1 cellular context compared by ENCODE assay signal in the genomic region with DNA sequence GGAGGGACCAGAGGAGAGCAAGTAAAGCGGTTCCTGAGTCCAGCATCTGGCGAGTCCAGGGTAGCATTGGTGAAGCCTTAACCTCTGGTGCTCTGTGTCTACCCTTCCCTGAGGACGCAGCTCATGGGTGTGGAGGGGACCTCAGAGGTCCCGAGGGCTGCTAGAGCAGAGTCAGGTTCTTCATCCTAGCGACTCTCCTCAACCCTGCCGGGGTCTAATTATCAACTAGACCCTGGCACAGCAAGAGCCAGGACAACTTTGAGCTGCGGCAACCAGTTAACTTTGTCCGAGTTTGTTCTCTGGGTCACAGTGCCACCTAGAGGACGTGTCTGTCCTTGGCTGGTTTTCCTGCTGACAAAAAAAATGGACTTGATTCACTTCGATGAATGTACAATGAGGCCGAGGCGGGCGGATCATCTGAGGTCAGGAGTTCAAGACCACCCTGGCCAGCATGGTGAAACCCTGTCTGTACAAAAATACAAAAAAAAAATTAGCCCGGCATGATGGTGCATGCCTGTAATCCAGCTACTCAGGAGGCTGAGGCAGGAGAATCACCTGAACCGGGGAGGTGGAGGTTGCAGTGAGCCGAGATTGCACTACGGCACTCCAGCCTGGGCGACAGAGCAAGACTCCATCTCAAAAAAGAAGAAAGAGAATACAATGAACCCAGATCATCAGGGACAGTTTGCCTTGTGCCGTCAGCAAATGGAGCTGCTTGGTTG.
TF ChIP-seq lines count a peak whose summit lies in the region.

No MANE protein-coding gene starts in this region.

TF ChIP-seq in HepG2, 621 proteins besides CTCF, POLR2A, EP300 and RAD21 (continues in another document):
- TF ChIP-seq GATAD1 (CRISPR knock-in tag; IDR thresholded peaks at IDR 0.05) (peak; percentile 45; the same call in 1 of the 2 replicates), SAP130 (CRISPR knock-in tag; IDR thresholded peaks at IDR 0.05; ENCODE audit: low read depth) (peak; percentile 43; the same call in 1 of the 2 replicates), MIXL1 (CRISPR knock-in tag; IDR thresholded peaks at IDR 0.05) (0 out of 2 replicates have a peak, but pooled peaks have one; percentile 28), STAT5B (CRISPR knock-in tag; IDR thresholded peaks at IDR 0.05) (no peak), GABPB1 (CRISPR knock-in tag; IDR thresholded peaks at IDR 0.05) (peak; percentile 19; the same call in 1 of the 2 replicates), STAG1 (CRISPR knock-in tag; IDR thresholded peaks at IDR 0.05) (peak; percentile 88), KDM2A (CRISPR knock-in tag; IDR thresholded peaks at IDR 0.05; ENCODE audit: borderline replicate concordance, low read depth) (0 out of 2 replicates have a peak, but pooled peaks have one; percentile 22), ZBTB7B (CRISPR knock-in tag; IDR thresholded peaks at IDR 0.05) (0 out of 2 replicates have a peak, but pooled peaks have one; percentile 31), MBD4 (IDR thresholded peaks at IDR 0.05; ENCODE audit: borderline replicate concordance, low read length) (no peak), HDAC6 (IDR thresholded peaks at IDR 0.05; ENCODE audit: low read depth, low read length) (no peak), ZNF781 (CRISPR knock-in tag; IDR thresholded peaks at IDR 0.05; ENCODE audit: borderline replicate concordance, not compliant biosample characterization) (peak; percentile 39), MEF2D (CRISPR knock-in tag; IDR thresholded peaks at IDR 0.05) (0 out of 2 replicates have a peak, but pooled peaks have one; percentile 41), REPIN1 (CRISPR knock-in tag; IDR thresholded peaks at IDR 0.05; ENCODE audit: borderline replicate concordance, low read depth) (peak; percentile 37; the same call in 1 of the 2 replicates), NFIB (CRISPR knock-in tag; IDR thresholded peaks at IDR 0.05; ENCODE audit: borderline replicate concordance) (no peak), SMC3 (IDR thresholded peaks at IDR 0.05; ENCODE audit: low read length) (peak; percentile 68), XRCC5 (optimal IDR thresholded peaks at IDR 0.05; ENCODE audit: low read length) (peak; percentile 28), KLF13 (CRISPR knock-in tag; IDR thresholded peaks at IDR 0.05) (no peak), TOPORS (CRISPR knock-in tag; IDR thresholded peaks at IDR 0.05) (no peak), ZNF619 (CRISPR knock-in tag; IDR thresholded peaks at IDR 0.05) (no peak), AGO1 (IDR thresholded peaks at IDR 0.05; ENCODE audit: low read depth, low read length, poor library complexity, severe bottlenecking) (no peak), MBNL3 (CRISPR knock-in tag; conservative IDR thresholded peaks at IDR 0.05) (no peak), BORCS8-MEF2B (CRISPR knock-in tag; IDR thresholded peaks at IDR 0.05) (0 out of 2 replicates have a peak, but pooled peaks have one; percentile 51), PPARG (CRISPR knock-in tag; conservative IDR thresholded peaks at IDR 0.05) (peak; percentile 55; the same call in 1 of the 2 replicates), ZNF614 (CRISPR knock-in tag; IDR thresholded peaks at IDR 0.05; ENCODE audit: borderline replicate concordance) (peak; percentile 28; the same call in 1 of the 2 replicates), ATAD3A (CRISPR knock-in tag; IDR thresholded peaks at IDR 0.05) (no peak), ZNF839 (CRISPR knock-in tag; IDR thresholded peaks at IDR 0.05; ENCODE audit: borderline replicate concordance) (no peak)
- TF ChIP-seq, protein P1, sequence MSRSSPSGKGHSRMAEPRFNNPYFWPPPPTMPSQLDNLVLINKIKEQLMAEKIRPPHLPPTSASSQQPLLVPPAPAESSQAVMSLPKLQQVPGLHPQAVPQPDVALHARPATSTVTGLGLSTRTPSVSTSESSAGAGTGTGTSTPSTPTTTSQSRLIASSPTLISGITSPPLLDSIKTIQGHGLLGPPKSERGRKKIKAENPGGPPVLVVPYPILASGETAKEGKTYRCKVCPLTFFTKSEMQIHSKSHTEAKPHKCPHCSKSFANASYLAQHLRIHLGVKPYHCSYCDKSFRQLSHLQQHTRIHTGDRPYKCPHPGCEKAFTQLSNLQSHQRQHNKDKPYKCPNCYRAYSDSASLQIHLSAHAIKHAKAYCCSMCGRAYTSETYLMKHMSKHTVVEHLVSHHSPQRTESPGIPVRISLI (CRISPR knock-in tag; IDR thresholded peaks at IDR 0.05; ENCODE audit: borderline replicate concordance), result peak; percentile 78; the same call in 1 of the 2 replicates
- TF ChIP-seq, protein P2, sequence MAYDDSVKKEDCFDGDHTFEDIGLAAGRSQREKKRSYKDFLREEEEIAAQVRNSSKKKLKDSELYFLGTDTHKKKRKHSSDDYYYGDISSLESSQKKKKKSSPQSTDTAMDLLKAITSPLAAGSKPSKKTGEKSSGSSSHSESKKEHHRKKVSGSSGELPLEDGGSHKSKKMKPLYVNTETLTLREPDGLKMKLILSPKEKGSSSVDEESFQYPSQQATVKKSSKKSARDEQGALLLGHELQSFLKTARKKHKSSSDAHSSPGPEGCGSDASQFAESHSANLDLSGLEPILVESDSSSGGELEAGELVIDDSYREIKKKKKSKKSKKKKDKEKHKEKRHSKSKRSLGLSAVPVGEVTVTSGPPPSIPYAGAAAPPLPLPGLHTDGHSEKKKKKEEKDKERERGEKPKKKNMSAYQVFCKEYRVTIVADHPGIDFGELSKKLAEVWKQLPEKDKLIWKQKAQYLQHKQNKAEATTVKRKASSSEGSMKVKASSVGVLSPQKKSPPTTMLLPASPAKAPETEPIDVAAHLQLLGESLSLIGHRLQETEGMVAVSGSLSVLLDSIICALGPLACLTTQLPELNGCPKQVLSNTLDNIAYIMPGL (CRISPR knock-in tag; IDR thresholded peaks at IDR 0.05; ENCODE audit: borderline replicate concordance in 1 of 2, low read depth in 1 of 2), result peak in 1 of 2 experiments; percentile 37; a peak in 1 of 4 replicates
- TF ChIP-seq, protein P3, sequence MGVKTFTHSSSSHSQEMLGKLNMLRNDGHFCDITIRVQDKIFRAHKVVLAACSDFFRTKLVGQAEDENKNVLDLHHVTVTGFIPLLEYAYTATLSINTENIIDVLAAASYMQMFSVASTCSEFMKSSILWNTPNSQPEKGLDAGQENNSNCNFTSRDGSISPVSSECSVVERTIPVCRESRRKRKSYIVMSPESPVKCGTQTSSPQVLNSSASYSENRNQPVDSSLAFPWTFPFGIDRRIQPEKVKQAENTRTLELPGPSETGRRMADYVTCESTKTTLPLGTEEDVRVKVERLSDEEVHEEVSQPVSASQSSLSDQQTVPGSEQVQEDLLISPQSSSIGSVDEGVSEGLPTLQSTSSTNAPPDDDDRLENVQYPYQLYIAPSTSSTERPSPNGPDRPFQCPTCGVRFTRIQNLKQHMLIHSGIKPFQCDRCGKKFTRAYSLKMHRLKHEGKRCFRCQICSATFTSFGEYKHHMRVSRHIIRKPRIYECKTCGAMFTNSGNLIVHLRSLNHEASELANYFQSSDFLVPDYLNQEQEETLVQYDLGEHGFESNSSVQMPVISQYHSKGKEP (CRISPR knock-in tag; IDR thresholded peaks at IDR 0.05), result 0 out of 2 replicates have a peak, but pooled peaks have one; percentile 19
- TF ChIP-seq, protein P4, sequence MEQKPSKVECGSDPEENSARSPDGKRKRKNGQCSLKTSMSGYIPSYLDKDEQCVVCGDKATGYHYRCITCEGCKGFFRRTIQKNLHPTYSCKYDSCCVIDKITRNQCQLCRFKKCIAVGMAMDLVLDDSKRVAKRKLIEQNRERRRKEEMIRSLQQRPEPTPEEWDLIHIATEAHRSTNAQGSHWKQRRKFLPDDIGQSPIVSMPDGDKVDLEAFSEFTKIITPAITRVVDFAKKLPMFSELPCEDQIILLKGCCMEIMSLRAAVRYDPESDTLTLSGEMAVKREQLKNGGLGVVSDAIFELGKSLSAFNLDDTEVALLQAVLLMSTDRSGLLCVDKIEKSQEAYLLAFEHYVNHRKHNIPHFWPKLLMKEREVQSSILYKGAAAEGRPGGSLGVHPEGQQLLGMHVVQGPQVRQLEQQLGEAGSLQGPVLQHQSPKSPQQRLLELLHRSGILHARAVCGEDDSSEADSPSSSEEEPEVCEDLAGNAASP (CRISPR knock-in tag; IDR thresholded peaks at IDR 0.05; ENCODE audit: borderline replicate concordance), result peak; percentile 43; the same call in 1 of the 2 replicates
- TF ChIP-seq, protein P5, sequence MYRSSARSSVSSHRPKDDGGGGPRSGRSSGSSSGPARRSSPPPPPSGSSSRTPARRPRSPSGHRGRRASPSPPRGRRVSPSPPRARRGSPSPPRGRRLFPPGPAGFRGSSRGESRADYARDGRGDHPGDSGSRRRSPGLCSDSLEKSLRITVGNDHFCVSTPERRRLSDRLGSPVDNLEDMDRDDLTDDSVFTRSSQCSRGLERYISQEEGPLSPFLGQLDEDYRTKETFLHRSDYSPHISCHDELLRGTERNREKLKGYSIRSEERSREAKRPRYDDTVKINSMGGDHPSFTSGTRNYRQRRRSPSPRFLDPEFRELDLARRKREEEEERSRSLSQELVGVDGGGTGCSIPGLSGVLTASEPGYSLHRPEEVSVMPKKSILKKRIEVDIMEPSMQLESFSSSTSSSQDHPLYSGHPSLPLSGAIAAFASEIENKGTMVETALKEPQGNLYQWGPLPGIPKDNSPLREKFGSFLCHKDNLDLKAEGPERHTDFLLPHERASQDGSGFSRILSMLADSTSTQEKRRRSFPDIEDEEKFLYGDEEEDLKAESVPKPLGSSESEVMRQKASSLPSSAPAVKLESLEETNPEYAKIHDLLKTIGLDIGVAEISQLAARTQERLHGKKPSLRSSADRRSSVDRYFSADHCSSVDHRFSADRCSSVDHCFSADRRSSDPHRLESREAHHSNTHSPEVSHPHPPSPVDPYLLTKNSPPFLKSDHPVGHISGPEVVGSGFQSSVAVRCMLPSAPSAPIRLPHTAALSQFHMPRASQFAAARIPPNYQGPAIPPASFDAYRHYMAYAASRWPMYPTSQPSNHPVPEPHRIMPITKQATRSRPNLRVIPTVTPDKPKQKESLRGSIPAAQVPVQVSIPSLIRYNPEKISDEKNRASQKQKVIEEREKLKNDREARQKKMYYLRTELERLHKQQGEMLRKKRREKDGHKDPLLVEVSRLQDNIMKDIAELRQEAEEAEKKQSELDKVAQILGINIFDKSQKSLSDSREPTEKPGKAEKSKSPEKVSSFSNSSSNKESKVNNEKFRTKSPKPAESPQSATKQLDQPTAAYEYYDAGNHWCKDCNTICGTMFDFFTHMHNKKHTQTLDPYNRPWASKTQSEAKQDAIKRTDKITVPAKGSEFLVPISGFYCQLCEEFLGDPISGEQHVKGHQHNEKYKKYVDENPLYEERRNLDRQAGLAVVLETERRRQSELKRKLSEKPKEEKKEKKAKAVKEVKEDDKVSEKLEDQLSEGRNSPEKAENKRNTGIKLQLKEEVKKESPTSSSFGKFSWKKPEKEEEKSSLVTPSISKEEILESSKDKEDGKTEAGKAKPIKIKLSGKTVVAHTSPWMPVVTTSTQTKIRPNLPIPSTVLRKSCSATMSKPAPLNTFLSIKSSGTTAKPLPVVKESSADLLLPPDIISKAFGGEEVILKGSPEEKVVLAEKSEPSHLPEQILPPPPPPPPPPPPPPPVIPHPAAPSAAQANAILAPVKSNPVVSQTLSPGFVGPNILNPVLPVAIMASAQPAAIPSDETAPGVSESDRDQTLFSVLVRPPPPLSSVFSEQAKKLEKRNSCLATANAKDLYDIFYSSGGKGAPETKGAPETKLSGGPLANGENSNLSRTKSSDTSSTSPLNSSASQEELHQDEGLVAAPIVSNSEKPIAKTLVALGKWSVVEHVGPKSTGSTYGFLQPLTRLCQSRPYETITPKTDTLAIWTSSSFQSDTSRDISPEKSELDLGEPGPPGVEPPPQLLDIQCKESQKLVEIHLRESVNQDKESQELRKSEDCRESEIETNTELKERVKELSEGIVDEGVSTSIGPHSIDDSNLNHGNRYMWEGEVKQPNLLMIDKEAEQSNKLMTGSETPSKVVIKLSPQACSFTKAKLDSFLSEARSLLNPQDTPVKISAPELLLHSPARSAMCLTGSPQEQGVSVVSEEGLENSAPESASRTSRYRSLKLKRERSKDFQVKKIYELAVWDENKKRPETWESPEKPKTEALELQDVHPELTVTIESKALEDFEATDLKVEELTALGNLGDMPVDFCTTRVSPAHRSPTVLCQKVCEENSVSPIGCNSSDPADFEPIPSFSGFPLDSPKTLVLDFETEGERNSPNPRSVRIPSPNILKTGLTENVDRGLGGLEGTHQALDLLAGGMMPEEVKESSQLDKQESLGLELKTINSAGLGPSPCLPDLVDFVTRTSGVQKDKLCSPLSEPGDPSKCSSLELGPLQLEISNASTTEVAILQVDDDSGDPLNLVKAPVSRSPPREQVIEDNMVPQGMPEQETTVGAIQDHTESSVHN (CRISPR knock-in tag; IDR thresholded peaks at IDR 0.05), result no peak
- TF ChIP-seq, protein P6, sequence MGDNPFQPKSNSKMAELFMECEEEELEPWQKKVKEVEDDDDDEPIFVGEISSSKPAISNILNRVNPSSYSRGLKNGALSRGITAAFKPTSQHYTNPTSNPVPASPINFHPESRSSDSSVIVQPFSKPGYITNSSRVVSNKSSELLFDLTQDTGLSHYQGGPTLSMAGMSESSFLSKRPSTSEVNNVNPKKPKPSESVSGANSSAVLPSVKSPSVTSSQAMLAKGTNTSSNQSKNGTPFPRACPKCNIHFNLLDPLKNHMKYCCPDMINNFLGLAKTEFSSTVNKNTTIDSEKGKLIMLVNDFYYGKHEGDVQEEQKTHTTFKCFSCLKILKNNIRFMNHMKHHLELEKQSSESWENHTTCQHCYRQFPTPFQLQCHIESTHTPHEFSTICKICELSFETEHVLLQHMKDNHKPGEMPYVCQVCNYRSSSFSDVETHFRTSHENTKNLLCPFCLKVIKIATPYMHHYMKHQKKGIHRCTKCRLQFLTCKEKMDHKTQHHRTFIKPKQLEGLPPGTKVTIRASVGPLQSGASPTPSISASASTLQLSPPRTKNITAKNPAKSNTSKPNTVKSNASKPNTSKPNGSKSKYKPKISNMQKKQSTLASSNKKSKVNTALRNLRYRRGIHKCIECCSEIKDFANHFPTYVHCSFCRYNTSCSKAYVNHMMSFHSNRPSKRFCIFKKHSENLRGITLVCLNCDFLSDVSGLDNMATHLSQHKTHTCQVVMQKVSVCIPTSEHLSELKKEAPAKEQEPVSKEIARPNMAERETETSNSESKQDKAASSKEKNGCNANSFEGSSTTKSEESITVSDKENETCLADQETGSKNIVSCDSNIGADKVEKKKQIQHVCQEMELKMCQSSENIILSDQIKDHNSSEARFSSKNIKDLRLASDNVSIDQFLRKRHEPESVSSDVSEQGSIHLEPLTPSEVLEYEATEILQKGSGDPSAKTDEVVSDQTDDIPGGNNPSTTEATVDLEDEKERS (CRISPR knock-in tag; IDR thresholded peaks at IDR 0.05), result 0 out of 2 replicates have a peak, but pooled peaks have one; percentile 51
- TF ChIP-seq, protein P7, sequence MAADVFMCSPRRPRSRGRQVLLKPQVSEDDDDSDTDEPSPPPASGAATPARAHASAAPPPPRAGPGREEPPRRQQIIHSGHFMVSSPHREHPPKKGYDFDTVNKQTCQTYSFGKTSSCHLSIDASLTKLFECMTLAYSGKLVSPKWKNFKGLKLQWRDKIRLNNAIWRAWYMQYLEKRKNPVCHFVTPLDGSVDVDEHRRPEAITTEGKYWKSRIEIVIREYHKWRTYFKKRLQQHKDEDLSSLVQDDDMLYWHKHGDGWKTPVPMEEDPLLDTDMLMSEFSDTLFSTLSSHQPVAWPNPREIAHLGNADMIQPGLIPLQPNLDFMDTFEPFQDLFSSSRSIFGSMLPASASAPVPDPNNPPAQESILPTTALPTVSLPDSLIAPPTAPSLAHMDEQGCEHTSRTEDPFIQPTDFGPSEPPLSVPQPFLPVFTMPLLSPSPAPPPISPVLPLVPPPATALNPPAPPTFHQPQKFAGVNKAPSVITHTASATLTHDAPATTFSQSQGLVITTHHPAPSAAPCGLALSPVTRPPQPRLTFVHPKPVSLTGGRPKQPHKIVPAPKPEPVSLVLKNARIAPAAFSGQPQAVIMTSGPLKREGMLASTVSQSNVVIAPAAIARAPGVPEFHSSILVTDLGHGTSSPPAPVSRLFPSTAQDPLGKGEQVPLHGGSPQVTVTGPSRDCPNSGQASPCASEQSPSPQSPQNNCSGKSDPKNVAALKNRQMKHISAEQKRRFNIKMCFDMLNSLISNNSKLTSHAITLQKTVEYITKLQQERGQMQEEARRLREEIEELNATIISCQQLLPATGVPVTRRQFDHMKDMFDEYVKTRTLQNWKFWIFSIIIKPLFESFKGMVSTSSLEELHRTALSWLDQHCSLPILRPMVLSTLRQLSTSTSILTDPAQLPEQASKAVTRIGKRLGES (CRISPR knock-in tag; IDR thresholded peaks at IDR 0.05; ENCODE audit: borderline replicate concordance), result no peak
